ENCODE assay signal across 1 cellular context in the genomic region with DNA sequence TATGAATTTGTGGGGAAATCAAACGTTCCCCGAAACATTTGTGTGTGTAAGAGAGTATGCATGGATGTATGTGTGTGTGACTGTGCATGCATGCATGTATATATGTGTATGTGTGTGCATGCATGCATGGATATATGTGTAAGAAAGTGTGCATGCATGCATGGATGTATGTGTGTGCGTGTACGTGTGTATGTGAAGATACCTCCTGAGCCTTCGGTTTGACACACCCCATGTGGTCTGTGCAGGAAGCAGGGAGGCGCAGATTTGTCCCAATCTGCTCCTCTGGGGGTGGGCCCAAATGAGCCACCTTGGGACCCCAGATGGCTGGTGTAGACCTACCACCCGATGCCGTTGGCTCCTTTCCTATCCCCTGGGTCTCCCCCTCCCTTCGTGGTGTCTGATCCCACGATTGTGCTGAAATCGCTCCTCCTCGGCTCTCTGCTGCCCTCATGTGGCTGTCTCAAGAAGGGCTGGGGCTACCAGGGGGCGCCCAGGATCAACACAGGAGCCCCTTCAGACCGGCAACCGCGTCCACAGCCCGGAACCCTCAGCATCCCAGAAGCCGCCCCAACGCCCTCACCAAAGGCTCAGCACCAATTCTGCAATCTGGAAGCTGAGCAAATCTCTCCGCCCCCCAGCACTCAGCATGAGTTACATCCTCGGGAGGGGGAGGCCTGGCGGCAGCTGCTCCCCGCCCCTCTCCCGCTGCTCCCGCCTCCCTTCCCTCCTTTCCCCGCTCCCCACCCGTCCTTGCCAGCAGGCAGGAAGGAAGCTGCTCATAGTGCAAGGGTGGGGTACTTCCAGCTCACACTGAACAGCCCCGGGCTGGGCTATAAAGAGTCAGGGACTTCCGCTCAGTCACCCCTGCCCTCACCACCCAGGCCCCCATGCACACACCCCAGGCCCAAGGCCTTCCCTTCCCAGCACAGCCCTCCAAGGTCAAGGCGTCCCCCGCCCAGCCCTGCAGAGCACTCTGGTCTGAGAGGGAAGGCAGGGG.
TF ChIP-seq lines count a peak whose summit lies in the region.

No MANE protein-coding gene starts in this region.

TF ChIP-seq in neural cell, 6 proteins besides CTCF, POLR2A, EP300 and RAD21:
- TF ChIP-seq EZH2 (IDR thresholded peaks at IDR 0.05; ENCODE audit: borderline replicate concordance, insufficient read depth, low read length, poor library complexity, severe bottlenecking), result no peak
- TF ChIP-seq POLR2AphosphoS5 (IDR thresholded peaks at IDR 0.05), result peak; percentile 26
- peak; percentile 19 for TF ChIP-seq MXI1 (conservative IDR thresholded peaks at IDR 0.05; ENCODE audit: poor library complexity, severe bottlenecking)
- no peak for TF ChIP-seq TAF1 (IDR thresholded peaks at IDR 0.05; ENCODE audit: low read depth)
- no peak for TF ChIP-seq REST (IDR thresholded peaks at IDR 0.05; ENCODE audit: borderline replicate concordance)
- TF ChIP-seq SMC3 (conservative IDR thresholded peaks at IDR 0.05; ENCODE audit: poor library complexity), result peak; percentile 98
TF ChIP-seq in neural cell: peak in this region for 3.
